Comparison of ENCODE assay signal across 8 cellular contexts in genomic region chr9:125236535-125237159, GRCh38. TPM values are rescaled to one million over a fixed set of nuclear protein-coding genes. Genes with fewer than 3 reads are reported as not detected.
DNase-seq lines count a peak whose midpoint lies in the region; ATAC-seq and TF ChIP-seq lines count a peak whose summit lies in the region.
"Not testable (repeated sequence)": the region's sequence is repeated elsewhere in the genome, so short reads cannot be mapped to it uniquely, and the experiment has no call there.

No MANE protein-coding gene starts in this region.

- H3K36me3 ChIP-seq in BE2C: peaks cover 74% of the 10 kb centered on the region
- peaks cover 50% of the 10 kb centered on the region for H3K36me3 ChIP-seq in KMS-11 (ENCODE audit: insufficient read depth)
- peaks cover 24 to 71% (median 33%) of the 10 kb centered on the region in 3 experiments for H3K36me3 ChIP-seq in naive thymus-derived CD4-positive, alpha-beta T cell (ENCODE audit: control insufficient read depth in 2 of 3, insufficient read depth in 3 of 3, low read length in 3 of 3)

- POLR2A ChIA-PET in naive thymus-derived CD4-positive, alpha-beta T cell (lab: Charles Lee): interaction anchor here (0.7 to 5.5 kb wide), 3 partner anchors 37 to 46 kb away, joined by 3 to 37 read pairs (median 5); partner anchors contain the start of gene RABEPK

- H3K27me3 Mint-ChIP-seq in T-helper 17 cell; activated T-helper 17 cell treated with anti-CD3 and anti-CD28 coated beads, Interleukin-2, amount 50 U/mL, for 72 hours; naive thymus-derived CD4-positive, alpha-beta T cell: not testable (repeated sequence)

- TF ChIP-seq CTCF in BE2C (IDR thresholded peaks at IDR 0.05; ENCODE audit: low read depth, low read length); KMS-11 (conservative IDR thresholded peaks at IDR 0.05; ENCODE audit: low read depth, low read length): not testable (repeated sequence)
- TF ChIP-seq CTCF in foreskin keratinocyte (conservative IDR thresholded peaks at IDR 0.05): peak; percentile 13

- H3K9me3 Mint-ChIP-seq in activated T-helper 17 cell treated with anti-CD3 and anti-CD28 coated beads, Interleukin-2, amount 50 U/mL, for 72 hours; naive thymus-derived CD4-positive, alpha-beta T cell; stimulated activated effector memory CD8-positive, alpha-beta T cell treated with anti-CD3 and anti-CD28 coated beads, Interleukin-12 subunit alpha, Interleukin-12 subunit beta, amount 100 ng/mL, for 72 hours: not testable (repeated sequence)

- peak overlapping the region; percentile 80 for H3K4me3 ChIP-seq in BE2C (ENCODE audit: low read depth, low read length)
- not testable (repeated sequence) for H3K4me3 ChIP-seq in KMS-11 (IDR thresholded peaks at IDR 0.05; ENCODE audit: insufficient read depth, low read depth, low read length); naive thymus-derived CD4-positive, alpha-beta T cell (ENCODE audit: low read length)

- ATAC-seq in T-helper 17 cell; activated T-helper 17 cell treated with anti-CD3 and anti-CD28 coated beads, Interleukin-2, amount 50 U/mL, for 72 hours (replicated peaks); foreskin keratinocyte; naive thymus-derived CD4-positive, alpha-beta T cell; stimulated activated effector memory CD8-positive, alpha-beta T cell treated with anti-CD3 and anti-CD28 coated beads, Interleukin-12 subunit alpha, Interleukin-12 subunit beta, amount 100 ng/mL, for 72 hours: not testable (repeated sequence)

- peak overlapping the region; percentile 82 for H3K27ac Mint-ChIP-seq in T-helper 17 cell
- H3K27ac Mint-ChIP-seq in activated T-helper 17 cell treated with anti-CD3 and anti-CD28 coated beads, Interleukin-2, amount 50 U/mL, for 72 hours: peak overlapping the region; percentile 99
- peak overlapping the region; percentile 6 to 79 (median 43) for H3K27ac Mint-ChIP-seq in naive thymus-derived CD4-positive, alpha-beta T cell
- peak overlapping the region; percentile 100 for H3K27ac Mint-ChIP-seq in stimulated activated effector memory CD8-positive, alpha-beta T cell treated with anti-CD3 and anti-CD28 coated beads, Interleukin-12 subunit alpha, Interleukin-12 subunit beta, amount 100 ng/mL, for 72 hours

- intact Hi-C loops in naive thymus-derived CD4-positive, alpha-beta T cell (cut with micrococcal nuclease): not testable (repeated sequence)

- peak overlapping the region; percentile 94 for H3K4me3 Mint-ChIP-seq in T-helper 17 cell
- peak overlapping the region; percentile 99 for H3K4me3 Mint-ChIP-seq in activated T-helper 17 cell treated with anti-CD3 and anti-CD28 coated beads, Interleukin-2, amount 50 U/mL, for 72 hours
- peak overlapping the region; percentile 0 to 98 (median 38) for H3K4me3 Mint-ChIP-seq in naive thymus-derived CD4-positive, alpha-beta T cell
- peak overlapping the region; percentile 85 for H3K4me3 Mint-ChIP-seq in stimulated activated effector memory CD8-positive, alpha-beta T cell treated with anti-CD3 and anti-CD28 coated beads, Interleukin-12 subunit alpha, Interleukin-12 subunit beta, amount 100 ng/mL, for 72 hours

- H3K79me2 ChIP-seq in KMS-11 (ENCODE audit: insufficient read depth, low read depth): peaks cover 64% of the 10 kb centered on the region

- H3K4me1 ChIP-seq in BE2C, foreskin keratinocyte: not testable (repeated sequence)
- peaks cover 39% of the 10 kb centered on the region for H3K4me1 ChIP-seq in KMS-11 (ENCODE audit: low read depth, poor library complexity, severe bottlenecking)
- H3K4me1 ChIP-seq in naive thymus-derived CD4-positive, alpha-beta T cell (ENCODE audit: control insufficient read depth in 2 of 2, insufficient read depth in 2 of 2, low read length in 2 of 2): peaks cover 41 to 42% of the 10 kb centered on the region in 2 donors

- H3K27me3 ChIP-seq in BE2C; KMS-11 (ENCODE audit: insufficient read depth, low read depth); foreskin keratinocyte; naive thymus-derived CD4-positive, alpha-beta T cell (ENCODE audit: control insufficient read depth in 2 of 2, insufficient read depth in 2 of 2, low read length in 2 of 2): not testable (repeated sequence)

- H3K9me3 ChIP-seq in BE2C; T-helper 17 cell (ENCODE audit: control insufficient read depth, low read length, poor library complexity, severe bottlenecking); naive thymus-derived CD4-positive, alpha-beta T cell (ENCODE audit: control insufficient read depth in 2 of 3, low read length in 3 of 3): not testable (repeated sequence)

- H3K9ac ChIP-seq in KMS-11: not testable (repeated sequence)

- H3K27ac ChIP-seq in KMS-11; foreskin keratinocyte; naive thymus-derived CD4-positive, alpha-beta T cell (ENCODE audit: low read depth, low read length): not testable (repeated sequence)

- not testable (repeated sequence) for H2AFZ ChIP-seq in KMS-11 (ENCODE audit: low read depth)

- peak overlapping the region; percentile 90; the same call in 1 of the 2 replicates for H3K4me2 ChIP-seq in KMS-11

- peaks cover 37% of the 10 kb centered on the region for H3K4me1 Mint-ChIP-seq in T-helper 17 cell
- H3K4me1 Mint-ChIP-seq in activated T-helper 17 cell treated with anti-CD3 and anti-CD28 coated beads, Interleukin-2, amount 50 U/mL, for 72 hours: peaks cover 23% of the 10 kb centered on the region
- peaks cover 31 to 55% (median 52%) of the 10 kb centered on the region in 7 donors for H3K4me1 Mint-ChIP-seq in naive thymus-derived CD4-positive, alpha-beta T cell
- H3K4me1 Mint-ChIP-seq in stimulated activated effector memory CD8-positive, alpha-beta T cell treated with anti-CD3 and anti-CD28 coated beads, Interleukin-12 subunit alpha, Interleukin-12 subunit beta, amount 100 ng/mL, for 72 hours: peaks cover 54% of the 10 kb centered on the region

- CTCF ChIA-PET in naive thymus-derived CD4-positive, alpha-beta T cell (lab: Charles Lee): interaction anchor here (0.6 kb wide), 1 partner anchor 72 kb away, joined by 6 read pairs; no protein-coding TSS in a partner anchor

- peaks cover 46% of the 10 kb centered on the region for H4K20me1 ChIP-seq in KMS-11 (ENCODE audit: insufficient read depth)

- H3K36me3 Mint-ChIP-seq in T-helper 17 cell (ENCODE audit: low read depth): peaks cover 16% of the 10 kb centered on the region
- peaks cover 98% of the 10 kb centered on the region for H3K36me3 Mint-ChIP-seq in activated T-helper 17 cell treated with anti-CD3 and anti-CD28 coated beads, Interleukin-2, amount 50 U/mL, for 72 hours (ENCODE audit: low read depth)
- H3K36me3 Mint-ChIP-seq in naive thymus-derived CD4-positive, alpha-beta T cell: peaks cover 9 to 59% (median 36%) of the 10 kb centered on the region in 5 donors
- peaks cover 100% of the 10 kb centered on the region for H3K36me3 Mint-ChIP-seq in stimulated activated effector memory CD8-positive, alpha-beta T cell treated with anti-CD3 and anti-CD28 coated beads, Interleukin-12 subunit alpha, Interleukin-12 subunit beta, amount 100 ng/mL, for 72 hours

- not testable (repeated sequence) for DNase-seq in BE2C; T-helper 17 cell; foreskin keratinocyte; naive thymus-derived CD4-positive, alpha-beta T cell; stimulated activated effector memory CD8-positive, alpha-beta T cell treated with anti-CD3 and anti-CD28 coated beads, Interleukin-12 subunit alpha, Interleukin-12 subunit beta, amount 100 ng/mL, for 72 hours (ENCODE audit: low spot score in 2 of 2)
- peak; percentile 15 for DNase-seq in central memory CD4-positive, alpha-beta T cell

RNA-seq across cellular contexts. Expression of gene HSPA5, which starts 4.5 kb away (rescaled TPM):
- polyA plus RNA-seq in BE2C (2012; ENCODE audit: insufficient read depth, insufficient read length, low read depth): 364 TPM
- total RNA-seq in T-helper 17 cell: 100 to 1,000 TPM; 224 to 229 TPM
- 100 to 1,000 TPM; 107 to 172 TPM for total RNA-seq in activated T-helper 17 cell treated with anti-CD3 and anti-CD28 coated beads, Interleukin-2, amount 50 U/mL, for 72 hours
- total RNA-seq in foreskin keratinocyte: 315 and 402 TPM in 2 replicates
- 333 and 386 TPM in 2 replicates for polyA plus RNA-seq in foreskin keratinocyte
- 100 to 1,000 TPM; 127 to 248 (median 155) TPM for total RNA-seq in naive thymus-derived CD4-positive, alpha-beta T cell
- 100 to 1,000 TPM; 136 to 207 TPM for polyA plus RNA-seq in naive thymus-derived CD4-positive, alpha-beta T cell

RNA-seq across cellular contexts. Expression of gene GAPVD1, which starts 25.0 kb away (rescaled TPM):
- 30.3 TPM for polyA plus RNA-seq in BE2C (2012; ENCODE audit: insufficient read depth, insufficient read length, low read depth)
- total RNA-seq in T-helper 17 cell: 10 to 100 TPM; 67.1 to 76.4 TPM
- 10 to 100 TPM; 51.4 to 60.2 TPM for total RNA-seq in activated T-helper 17 cell treated with anti-CD3 and anti-CD28 coated beads, Interleukin-2, amount 50 U/mL, for 72 hours
- total RNA-seq in foreskin keratinocyte: 45.3 and 47.2 TPM in 2 replicates
- 4.7 and 5.9 TPM in 2 replicates for polyA plus RNA-seq in foreskin keratinocyte
- total RNA-seq in naive thymus-derived CD4-positive, alpha-beta T cell: 10 to 100 TPM; 57.3 to 68.9 (median 65.0) TPM
- 10 to 100 TPM; 39.6 to 61.1 TPM for polyA plus RNA-seq in naive thymus-derived CD4-positive, alpha-beta T cell

RNA-seq across cellular contexts. Expression of gene RABEPK, which starts 36.3 kb away (rescaled TPM):
- polyA plus RNA-seq in BE2C (2012; ENCODE audit: insufficient read depth, insufficient read length, low read depth): 39.2 TPM
- total RNA-seq in T-helper 17 cell (10 to 100 TPM in 1 of 2 donors, 1 to 10 TPM in 1; 9.8 to 13.0 TPM), foreskin keratinocyte (30.4 and 33.2 TPM in 2 replicates)
- 10 to 100 TPM; 17.4 to 42.1 TPM for total RNA-seq in activated T-helper 17 cell treated with anti-CD3 and anti-CD28 coated beads, Interleukin-2, amount 50 U/mL, for 72 hours
- 31.6 and 33.5 TPM in 2 replicates for polyA plus RNA-seq in foreskin keratinocyte
- total RNA-seq in naive thymus-derived CD4-positive, alpha-beta T cell: 10 to 100 TPM; 10.7 to 19.5 (median 15.1) TPM
- polyA plus RNA-seq in naive thymus-derived CD4-positive, alpha-beta T cell: 10 to 100 TPM; 31.1 to 52.5 TPM

RNA-seq across cellular contexts. Expression of gene PPP6C, which starts 47.0 kb away (rescaled TPM):
- polyA plus RNA-seq in BE2C (2012; ENCODE audit: insufficient read depth, insufficient read length, low read depth): 30.2 TPM
- total RNA-seq in T-helper 17 cell: 10 to 100 TPM; 34.3 to 34.6 TPM
- total RNA-seq in activated T-helper 17 cell treated with anti-CD3 and anti-CD28 coated beads, Interleukin-2, amount 50 U/mL, for 72 hours: 10 to 100 TPM; 26.6 to 55.2 TPM
- 30.0 and 30.1 TPM in 2 replicates for total RNA-seq in foreskin keratinocyte
- polyA plus RNA-seq in foreskin keratinocyte: 18.8 and 21.7 TPM in 2 replicates
- total RNA-seq in naive thymus-derived CD4-positive, alpha-beta T cell: 10 to 100 TPM; 32.9 to 54.2 (median 49.5) TPM
- polyA plus RNA-seq in naive thymus-derived CD4-positive, alpha-beta T cell: 10 to 100 TPM; 54.3 to 56.5 TPM

Comparison
In these comparisons a context has a peak if more than half of its experiments do, and no peak if none do; other contexts are left out.
1. H3K27ac Mint-ChIP-seq: peak in every context shown above with its lines; median percentile 100 in stimulated activated effector memory CD8-positive, alpha-beta T cell treated with anti-CD3 and anti-CD28 coated beads, Interleukin-12 subunit alpha, Interleukin-12 subunit beta, amount 100 ng/mL, for 72 hours; 99 in activated T-helper 17 cell treated with anti-CD3 and anti-CD28 coated beads, Interleukin-2, amount 50 U/mL, for 72 hours; 82 in T-helper 17 cell; 43 in naive thymus-derived CD4-positive, alpha-beta T cell.
2. H3K4me3 Mint-ChIP-seq: peak in every context shown above with its lines; median percentile 99 in activated T-helper 17 cell treated with anti-CD3 and anti-CD28 coated beads, Interleukin-2, amount 50 U/mL, for 72 hours; 94 in T-helper 17 cell; 85 in stimulated activated effector memory CD8-positive, alpha-beta T cell treated with anti-CD3 and anti-CD28 coated beads, Interleukin-12 subunit alpha, Interleukin-12 subunit beta, amount 100 ng/mL, for 72 hours; 38 in naive thymus-derived CD4-positive, alpha-beta T cell.